ENCODE assay signal across 8 cellular contexts in the genomic region with DNA sequence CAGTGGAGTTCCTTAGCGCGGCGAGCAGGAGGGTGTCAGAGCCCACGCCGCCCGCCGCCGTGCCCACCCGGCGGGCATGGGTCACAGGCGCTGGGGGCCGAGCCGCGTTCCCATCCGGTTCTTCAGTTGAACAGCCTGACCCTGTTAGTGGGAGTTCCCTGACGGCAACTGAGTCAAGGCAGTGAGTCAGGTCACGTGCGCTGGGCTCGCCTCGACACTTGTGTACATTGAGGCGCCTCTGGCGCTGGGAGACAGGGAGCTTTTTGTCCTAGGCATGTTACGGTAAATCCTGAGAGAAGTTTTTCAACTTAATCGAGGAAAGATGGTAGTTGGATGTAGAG. TPM values are rescaled to one million over a fixed set of nuclear protein-coding genes. Genes with fewer than 3 reads are reported as not detected.
DNase-seq lines count a peak whose midpoint lies in the region; ATAC-seq and TF ChIP-seq lines count a peak whose summit lies in the region.

No MANE protein-coding gene starts in this region.

- peaks cover 53% of the 10 kb centered on the region for H3K4me1 Mint-ChIP-seq in T-helper 1 cell treated with Interleukin-12 subunit alpha and Interleukin-12 subunit beta and Interleukin-4 antibody, amounts not matched to agents 30 μg/mL and 1 μg/mL, for 36 hours (ENCODE audit: low read depth)

- ATAC-seq in HG03097 (IDR thresholded peaks at IDR 0.05; ENCODE audit: low FRiP score, unreplicated experiment): peak; percentile 11

- no peak for TF ChIP-seq CTCF in GM12864 (IDR thresholded peaks at IDR 0.05; ENCODE audit: low read depth, low read length, missing control alignments)
- no peak for TF ChIP-seq CTCF in astrocyte of the cerebellum (IDR thresholded peaks at IDR 0.05; ENCODE audit: low read depth, low read length, missing control alignments)

- H3K36me3 Mint-ChIP-seq in T-helper 1 cell treated with Interleukin-12 subunit alpha and Interleukin-12 subunit beta and Interleukin-4 antibody, amounts not matched to agents 30 μg/mL and 1 μg/mL, for 36 hours (ENCODE audit: low read depth): peaks cover 9% of the 10 kb centered on the region

- H3K4me3 ChIP-seq in GM12864 (ENCODE audit: low read depth, low read length): peak overlapping the region; percentile 77
- H3K4me3 ChIP-seq in astrocyte of the cerebellum (ENCODE audit: low read depth, low read length): peak overlapping the region; percentile 99

- H3K27ac Mint-ChIP-seq in T-helper 1 cell treated with Interleukin-12 subunit alpha and Interleukin-12 subunit beta and Interleukin-4 antibody, amounts not matched to agents 30 μg/mL and 1 μg/mL, for 36 hours: peak overlapping the region; percentile 78

- no peaks in the 10 kb centered on the region for H3K27me3 Mint-ChIP-seq in T-helper 1 cell treated with Interleukin-12 subunit alpha and Interleukin-12 subunit beta and Interleukin-4 antibody, amounts not matched to agents 30 μg/mL and 1 μg/mL, for 36 hours (ENCODE audit: low read depth)

- peak overlapping the region; percentile 96 for H3K4me3 Mint-ChIP-seq in T-helper 1 cell treated with Interleukin-12 subunit alpha and Interleukin-12 subunit beta and Interleukin-4 antibody, amounts not matched to agents 30 μg/mL and 1 μg/mL, for 36 hours

- no peaks in the 10 kb centered on the region for H3K9me3 Mint-ChIP-seq in T-helper 1 cell treated with Interleukin-12 subunit alpha and Interleukin-12 subunit beta and Interleukin-4 antibody, amounts not matched to agents 30 μg/mL and 1 μg/mL, for 36 hours

- in situ Hi-C loops in astrocyte of the cerebellum (cut with HindIII; ENCODE audit: low sequenced_read_pairs): no loop called here

- DNase-seq in GM12864 (ENCODE audit: low read depth) (peak; percentile 24), astrocyte of the cerebellum (ENCODE audit: low read depth) (peak; percentile 24), hepatic stellate cell (ENCODE audit: low spot score) (peak; percentile 64), pulmonary artery endothelial cell (ENCODE audit: low read depth, low spot score) (peak; percentile 13), HuH-7 (ENCODE audit: low spot score) (no peak), cerebellar nuclear complex (lab: John Stamatoyannopoulos, UW) (no peak)

RNA-seq across cellular contexts. Expression of a gene that starts 0.7 kb away (rescaled TPM):
- 40.3 and 40.8 TPM in 2 replicates for total RNA-seq in pulmonary artery endothelial cell

Comparison
In these comparisons a context has a peak if more than half of its experiments do, and no peak if none do; other contexts are left out.
1. DNase-seq: peak in GM12864 (single experiment), astrocyte of the cerebellum (single experiment), hepatic stellate cell (single experiment) and pulmonary artery endothelial cell (single experiment); none in HuH-7 (single experiment) and cerebellar nuclear complex (0 of 2).